Comparison of ENCODE assay signal across 8 cellular contexts in genomic region chr1:155044812-155045690, GRCh38. TPM values are rescaled to one million over a fixed set of nuclear protein-coding genes. Genes with fewer than 3 reads are reported as not detected.
DNase-seq lines count a peak whose midpoint lies in the region; ATAC-seq and TF ChIP-seq lines count a peak whose summit lies in the region.

No MANE protein-coding gene starts in this region.

- no peaks in the 10 kb centered on the region for H3K36me3 ChIP-seq in adrenal gland (replicated peaks in 1 of 2)

- ATAC-seq in Right ventricle myocardium superior (ENCODE audit: poor library complexity), result peak; percentile 96
- no peak for ATAC-seq in HG02938 (IDR thresholded peaks at IDR 0.05; ENCODE audit: unreplicated experiment)
- no peak for ATAC-seq in HG02870 (IDR thresholded peaks at IDR 0.05; ENCODE audit: unreplicated experiment)

- peak; percentile 65 to 85 (median 78) for TF ChIP-seq CTCF in adrenal gland (IDR thresholded peaks at IDR 0.05)

- peak; percentile 84 for DNase-seq in EH (ENCODE audit: low read depth)
- peak; percentile 87 for DNase-seq in LHCN-M2 (ENCODE audit: low read depth)
- peak; percentile 86 for DNase-seq in SK-N-DZ (ENCODE audit: low spot score)
- peak; percentile 85 to 96 (median 91) for DNase-seq in adrenal gland
- DNase-seq in Right ventricle myocardium superior, result peak; percentile 88
- peak; percentile 87 for DNase-seq in pons (ENCODE audit: low spot score)

- peak overlapping the region in 3 of 5 donors; percentile 7 to 43 (median 43) for H3K27ac ChIP-seq in adrenal gland

- no peaks in the 10 kb centered on the region for H3K9me3 ChIP-seq in adrenal gland (replicated peaks in 1 of 3)

- WGBS in adrenal gland, 4 donors, result 45 to 58% (median 46%) methylated on average over 6 to 7 of the region's 7 CpGs

- intact Hi-C loops in adrenal gland (cut with DNase I), result loop anchor here in 1 of 2 donors (5.0 kb wide), 1 partner anchor 37 kb away; no protein-coding TSS in a partner anchor
- intact Hi-C loops in Right ventricle myocardium superior (cut with DNase I), result loop anchor here (5.0 kb wide), 1 partner anchor 37 kb away; no protein-coding TSS in a partner anchor

- no peak for TF ChIP-seq POLR2A in adrenal gland (IDR thresholded peaks at IDR 0.05)

- no peak overlapping the region for H3K4me3 ChIP-seq in adrenal gland

- no peaks in the 10 kb centered on the region for H3K27me3 ChIP-seq in adrenal gland

- peaks cover 6 to 16% of the 10 kb centered on the region in 2 donors for H3K4me1 ChIP-seq in adrenal gland (replicated peaks in 1 of 2)

RNA-seq across cellular contexts. Expression of gene ADAM15, which starts 6.1 kb away (rescaled TPM):
- 82.4 and 86.7 TPM in 2 replicates for total RNA-seq in LHCN-M2 (2014; rRNA removed)
- 55.8 TPM for polyA plus RNA-seq in LHCN-M2 (2012)
- 55.4 and 55.5 TPM in 2 replicates for polyA plus RNA-seq in SK-N-DZ (2014; cell fraction: cytosol; rRNA removed)
- polyA plus RNA-seq in SK-N-DZ (2014; cell fraction: nucleus; rRNA removed), result 227 and 243 TPM in 2 replicates
- total RNA-seq in adrenal gland, result 10 to 100 TPM; 41.9 to 84.2 (median 59.3) TPM
- 100 to 1,000 TPM in 2 of 3 donors, 10 to 100 TPM in 1; 16.1 to 269 (median 240) TPM for polyA plus RNA-seq in adrenal gland
- 77.6 TPM for total RNA-seq in Right ventricle myocardium superior

RNA-seq across cellular contexts. Expression of gene DCST1, which starts 11.4 kb away (rescaled TPM):
- total RNA-seq in LHCN-M2 (2014; rRNA removed), result not detected in 2 replicates
- not detected for polyA plus RNA-seq in LHCN-M2 (2012)
- polyA plus RNA-seq in SK-N-DZ (2014; cell fraction: cytosol; rRNA removed), result 0.05 TPM in 1 of 2 replicates, not detected in the other
- not detected in 2 replicates for polyA plus RNA-seq in SK-N-DZ (2014; cell fraction: nucleus; rRNA removed)
- not detected for total RNA-seq in adrenal gland
- polyA plus RNA-seq in adrenal gland, result not detected
- not detected for total RNA-seq in Right ventricle myocardium superior

RNA-seq across cellular contexts. Expression of gene DCST2, which starts 11.5 kb away (rescaled TPM):
- total RNA-seq in LHCN-M2 (2014; rRNA removed) (0.11 and 0.13 TPM in 2 replicates), adrenal gland (1 to 10 TPM in 3 of 8 donors, under 1 TPM in 3, not detected in 2; 0.14 to 2.4 (median 1.1) TPM), Right ventricle myocardium superior (0.16 TPM)
- polyA plus RNA-seq in LHCN-M2 (2012), result not detected
- polyA plus RNA-seq in SK-N-DZ (2014; cell fraction: cytosol; rRNA removed), result 0.28 TPM in 1 of 2 replicates, not detected in the other
- 0.19 and 2.3 TPM in 2 replicates for polyA plus RNA-seq in SK-N-DZ (2014; cell fraction: nucleus; rRNA removed)
- polyA plus RNA-seq in adrenal gland, result 10 to 100 TPM in 1 of 3 donors, 1 to 10 TPM in 1, under 1 TPM in 1; 0.24 to 15.2 (median 8.5) TPM

RNA-seq across cellular contexts. Expression of gene EFNA4, which starts 18.5 kb away (rescaled TPM):
- total RNA-seq in LHCN-M2 (2014; rRNA removed), result 8.0 and 8.7 TPM in 2 replicates
- 7.1 TPM for polyA plus RNA-seq in LHCN-M2 (2012)
- 12.7 and 13.3 TPM in 2 replicates for polyA plus RNA-seq in SK-N-DZ (2014; cell fraction: cytosol; rRNA removed)
- polyA plus RNA-seq in SK-N-DZ (2014; cell fraction: nucleus; rRNA removed), result 9.2 and 10.1 TPM in 2 replicates
- 10 to 100 TPM in 4 of 8 donors, 1 to 10 TPM in 4; 3.5 to 25.7 (median 11.2) TPM for total RNA-seq in adrenal gland
- polyA plus RNA-seq in adrenal gland, result 10 to 100 TPM; 10.0 to 23.5 (median 12.1) TPM
- total RNA-seq in Right ventricle myocardium superior, result 2.6 TPM

RNA-seq across cellular contexts. Expression of gene EFNA3, which starts 33.6 kb away (rescaled TPM):
- total RNA-seq in LHCN-M2 (2014; rRNA removed), result 1.7 and 2.1 TPM in 2 replicates
- 3.9 TPM for polyA plus RNA-seq in LHCN-M2 (2012)
- polyA plus RNA-seq in SK-N-DZ (2014; cell fraction: cytosol; rRNA removed), result 13.3 and 15.9 TPM in 2 replicates
- 10.2 and 10.5 TPM in 2 replicates for polyA plus RNA-seq in SK-N-DZ (2014; cell fraction: nucleus; rRNA removed)
- 1 to 10 TPM; 1.4 to 6.6 (median 2.7) TPM for total RNA-seq in adrenal gland
- 1 to 10 TPM; 2.8 to 4.0 (median 3.7) TPM for polyA plus RNA-seq in adrenal gland
- 0.75 TPM for total RNA-seq in Right ventricle myocardium superior
